In genomic region chr13:19766637-19767036, GRCh38 we compare ENCODE assay signal across 18 cellular contexts. TPM values are rescaled to one million over a fixed set of nuclear protein-coding genes. Genes with fewer than 3 reads are reported as not detected.
DNase-seq lines count a peak whose midpoint lies in the region; TF ChIP-seq lines count a peak whose summit lies in the region.
"Had no signal": no experiment of that assay in that cellular context is flagged by ENCODE, and none has a peak within 500 bp of the region (broad histone marks: within the 10 kb centered on the region; RNA-seq: fewer than 3 reads in every experiment).

No MANE protein-coding gene starts in this region.

- H3K9ac ChIP-seq in neuronal stem cell (ENCODE audit: low read depth, low read length, poor library complexity) = no peak overlapping the region

- TF ChIP-seq CTCF in GM10266 (IDR thresholded peaks at IDR 0.05; ENCODE audit: control insufficient read depth, insufficient read depth, low read depth, missing control alignments) = no peak

- WGBS in neuronal stem cell (ENCODE audit: extremely low coverage in 2 of 2, insufficient read length in 2 of 2, insufficient replicate concordance in 1 of 2), 2 donors = no CpG with 5 or more reads among the region's 5 CpGs

- H4K8ac ChIP-seq in neuronal stem cell (ENCODE audit: low read depth, low read length) = no peak overlapping the region

- H3K79me1 ChIP-seq in neuronal stem cell (ENCODE audit: low read depth, low read length) = peaks cover 6% of the 10 kb centered on the region

- H3K14ac ChIP-seq in neuronal stem cell (ENCODE audit: low read length) = no peak overlapping the region

- H3K4me1 ChIP-seq in neuronal stem cell (ENCODE audit: control insufficient read depth in 2 of 2, insufficient read depth in 1 of 2, low read depth in 1 of 2, low read length in 2 of 2) = no peaks in the 10 kb centered on the region
- H3K4me1 ChIP-seq: colonic mucosa had no signal

- no peak overlapping the region for H3K4me2 ChIP-seq in neuronal stem cell (ENCODE audit: insufficient read depth, low read length, poor library complexity, severe bottlenecking)

- H2BK15ac ChIP-seq in neuronal stem cell (ENCODE audit: low read length) = no peak overlapping the region

- no peak overlapping the region for H2AFZ ChIP-seq in neuronal stem cell (ENCODE audit: low read length)

- H3K36me3 ChIP-seq in neuronal stem cell (replicated peaks in 1 of 2; ENCODE audit: control insufficient read depth in 2 of 2, insufficient read depth in 2 of 2, low read length in 2 of 2) = peaks cover 19 to 99% of the 10 kb centered on the region in 2 donors

- H3K9me3 ChIP-seq in neuronal stem cell (replicated peaks in 1 of 2; ENCODE audit: control insufficient read depth in 2 of 2, insufficient read depth in 1 of 2, low read depth in 1 of 2, low read length in 2 of 2) = peaks cover 0 to 20% of the 10 kb centered on the region in 2 donors
- H3K9me3 ChIP-seq: colonic mucosa, esophagus squamous epithelium, mucosa of descending colon, Peyer's patch had no signal

- no peak overlapping the region for H2AK5ac ChIP-seq in neuronal stem cell (ENCODE audit: low read depth, low read length)

- H3K27me3 ChIP-seq in neuronal stem cell (ENCODE audit: control insufficient read depth in 3 of 3, insufficient read depth in 3 of 3, low read depth in 1 of 3, low read length in 3 of 3) = no peaks in the 10 kb centered on the region
- H3K27me3 ChIP-seq: colonic mucosa, esophagus squamous epithelium, Peyer's patch had no signal

- no peak overlapping the region for H3K23ac ChIP-seq in neuronal stem cell (ENCODE audit: low read depth, low read length, poor library complexity)

- no peak overlapping the region for H2BK12ac ChIP-seq in neuronal stem cell (ENCODE audit: low read length)

- H2BK5ac ChIP-seq in neuronal stem cell (ENCODE audit: low read length) = no peak overlapping the region

- no peak overlapping the region for H4K91ac ChIP-seq in neuronal stem cell (ENCODE audit: low read depth, low read length, poor library complexity)

- H3K18ac ChIP-seq in neuronal stem cell (ENCODE audit: low read length) = peak overlapping the region; percentile 67

- no peak overlapping the region for H3K4ac ChIP-seq in neuronal stem cell (ENCODE audit: low read length)

- peak; percentile 2 for DNase-seq in NCI-H146 (lab: John Stamatoyannopoulos, UW)
- no peak for DNase-seq in NCI-H146 treated with DMSO at 0.1 percent for 48 hours (lab: John Stamatoyannopoulos, UW; ENCODE audit: unreplicated experiment)
- DNase-seq in HUDEP-2 (lab: John Stamatoyannopoulos, UW; ENCODE audit: unreplicated experiment in 76 of 76) = peak in 73 of 76 experiments; percentile 5 to 91 (median 69)
- DNase-seq in ecto neural progenitor cell (ENCODE audit: low spot score) = peak; percentile 47
- peak; percentile 26 for DNase-seq in neuronal stem cell (ENCODE audit: low spot score)
- no peak for DNase-seq in GM10266 (ENCODE audit: extremely low spot score)
- DNase-seq in NCI-H345 treated with DMSO at 0.1 percent for 48 hours (lab: John Stamatoyannopoulos, UW; ENCODE audit: unreplicated experiment) = no peak
- DNase-seq in NCI-H2171 treated with DMSO at 0.1 percent for 48 hours (lab: John Stamatoyannopoulos, UW) = no peak
- DNase-seq: activated CD4-positive, alpha-beta T cell treated with anti-CD3 and anti-CD28 coated beads, Interleukin-2, amount 50 U/mL, for 4 hours; amniotic stem cell; colonic mucosa; esophagus squamous epithelium; GOT3; mucosa of descending colon; NCI-H187 treated with DMSO at 0.1 percent for 48 hours; NCI-H526 treated with DMSO at 0.1 percent for 48 hours; Peyer's patch had no signal

- no peak overlapping the region for H3K4me3 ChIP-seq in neuronal stem cell (ENCODE audit: low read length in 2 of 2)
- H3K4me3 ChIP-seq: colonic mucosa, esophagus squamous epithelium, mucosa of descending colon, Peyer's patch had no signal

- no peak overlapping the region for H2BK120ac ChIP-seq in neuronal stem cell (ENCODE audit: low read depth, low read length)

- no peak overlapping the region for H3K27ac ChIP-seq in neuronal stem cell (replicated peaks; ENCODE audit: low read length)
- H3K27ac ChIP-seq: C4-2B, colonic mucosa, esophagus squamous epithelium, Peyer's patch had no signal

RNA-seq across cellular contexts. Expression of gene PSPC1, which starts 16.1 kb away (rescaled TPM):
- polyA plus RNA-seq in neuronal stem cell (2013, experiment 1 of 2) = 65.2 TPM
- polyA plus RNA-seq in neuronal stem cell (2013, experiment 2 of 2) = 67.4 TPM

Comparison
In these comparisons a context has a peak if more than half of its experiments do, and no peak if none do; other contexts are left out.
1. DNase-seq: peak in NCI-H146 (single experiment), HUDEP-2 (73 of 76), ecto neural progenitor cell (single experiment) and neuronal stem cell (single experiment); none in NCI-H146 treated with DMSO at 0.1 percent for 48 hours (single experiment), GM10266 (single experiment), NCI-H345 treated with DMSO at 0.1 percent for 48 hours (single experiment) and NCI-H2171 treated with DMSO at 0.1 percent for 48 hours (single experiment).